ENCODE assay signal across 8 cellular contexts in the genomic region with DNA sequence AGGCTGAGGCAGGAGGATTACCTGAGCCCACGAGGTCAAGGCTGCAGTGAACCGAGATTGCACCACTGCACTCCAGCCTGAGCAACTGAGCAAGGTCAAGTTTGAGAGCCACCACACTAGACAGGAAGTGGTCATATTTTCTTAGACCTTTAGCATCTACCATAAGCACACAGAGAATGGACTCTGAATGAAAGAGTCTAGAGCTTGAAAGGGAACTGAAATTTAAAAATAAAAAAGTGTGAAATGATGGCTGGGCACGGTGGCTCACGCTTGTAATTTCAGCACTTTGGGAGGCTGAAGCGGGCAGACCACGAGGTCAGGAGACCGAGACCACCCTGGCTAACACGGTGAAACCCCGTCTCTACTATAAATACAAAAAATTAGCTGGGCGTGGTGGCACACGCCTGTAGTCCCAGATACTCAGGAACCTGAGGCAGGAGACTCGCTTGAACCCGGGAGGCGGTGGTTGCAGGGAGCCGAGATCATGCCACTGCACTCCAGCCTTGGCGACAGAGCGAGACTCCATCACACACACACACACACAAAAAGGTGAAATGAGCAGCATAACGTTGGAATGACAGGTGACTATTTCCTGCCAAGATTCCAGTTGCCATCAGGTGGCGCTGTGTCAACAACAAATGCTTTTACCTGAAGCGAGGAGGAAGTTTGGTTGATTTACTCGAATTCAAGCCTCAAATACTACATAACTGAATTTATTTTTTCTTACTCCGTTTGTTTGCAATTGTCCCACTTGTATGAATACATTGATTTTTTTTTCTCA. TPM values are rescaled to one million over a fixed set of nuclear protein-coding genes. Genes with fewer than 3 reads are reported as not detected.
DNase-seq lines count a peak whose midpoint lies in the region; ATAC-seq, FAIRE-seq and TF ChIP-seq lines count a peak whose summit lies in the region.

No MANE protein-coding gene starts in this region.

- H3K9ac ChIP-seq in endothelial cell of umbilical vein (replicated peaks; ENCODE audit: extremely low read depth, insufficient read depth, low read length): no peak overlapping the region

- DNase-seq in NCI-H774 (lab: John Stamatoyannopoulos, UW) (peak; percentile 79), endothelial cell of umbilical vein (ENCODE audit: low read depth, low spot score) (peak; percentile 76), mucosa of gallbladder (ENCODE audit: low spot score) (peak; percentile 82)
- DNase-seq in activated CD8-positive, alpha-beta memory T cell treated with anti-CD3 and anti-CD28 coated beads, Interleukin-2, amount 10 ng/mL, durations not matched to agents 7 days and 5 days: peak; percentile 88
- DNase-seq in stimulated activated CD8-positive, alpha-beta memory T cell treated with anti-CD3 and anti-CD28 coated beads, Interleukin-4, amount 100 ng/mL, for 24 hours (ENCODE audit: low read depth): peak; percentile 62

- POLR2A ChIA-PET in endothelial cell of umbilical vein (lab: Charles Lee): interaction anchor here (1.5 kb wide), 1 partner anchor 223 kb away, joined by 5 read pairs; the partner anchor contains the start of gene JAK2

- peak overlapping the region; percentile 3 for H3K27ac Mint-ChIP-seq in activated CD8-positive, alpha-beta memory T cell treated with anti-CD3 and anti-CD28 coated beads, Interleukin-2, amount 10 ng/mL, durations not matched to agents 7 days and 5 days

- dilution Hi-C loops in endothelial cell of umbilical vein (cut with MboI; ENCODE audit: extremely low pct_ligation_motif_present, low sequenced_read_pairs): no loop called here

- H3K9me1 ChIP-seq in endothelial cell of umbilical vein (replicated peaks; ENCODE audit: control insufficient read depth, extremely low read depth, insufficient read depth, low read length): no peaks in the 10 kb centered on the region

- H3K27me3 ChIP-seq in endothelial cell of umbilical vein (ENCODE audit: control insufficient read depth in 2 of 2, insufficient read depth in 2 of 2, low read length in 2 of 2): no peaks in the 10 kb centered on the region

- CTCF ChIA-PET in activated CD8-positive, alpha-beta memory T cell treated with anti-CD3 and anti-CD28 coated beads, Interleukin-2, amount 10 ng/mL, durations not matched to agents 7 days and 5 days (lab: Charles Lee): interaction anchor here (0.7 to 6.1 kb wide), 33 partner anchors 9 to 837 kb away, joined by 3 to 80 read pairs (median 4); partner anchors contain the start of genes AK3, JAK2 and RCL1
- CTCF ChIA-PET in endothelial cell of umbilical vein (lab: Charles Lee): interaction anchor here (0.7 to 10.1 kb wide), 45 partner anchors 9 to 1012 kb away, joined by 3 to 215 read pairs (median 5); partner anchors contain the start of genes INSL6, JAK2, RCL1 and RIC1

- no peak for TF ChIP-seq POLR2A in endothelial cell of umbilical vein (IDR thresholded peaks at IDR 0.05; ENCODE audit: low read depth, low read length)

- H3K27ac ChIP-seq in C4-2B: no peak overlapping the region
- H3K27ac ChIP-seq in endothelial cell of umbilical vein (ENCODE audit: insufficient read depth, low read depth, low read length): peak overlapping the region; percentile 39

- H3K4me2 ChIP-seq in endothelial cell of umbilical vein (ENCODE audit: insufficient read depth, low read length): peak overlapping the region; percentile 87

- no peaks in the 10 kb centered on the region for H3K36me3 Mint-ChIP-seq in activated CD8-positive, alpha-beta memory T cell treated with anti-CD3 and anti-CD28 coated beads, Interleukin-2, amount 10 ng/mL, durations not matched to agents 7 days and 5 days

- peak; percentile 91 for FAIRE-seq in endothelial cell of umbilical vein (lab: Jason Lieb, UNC)

- H3K4me3 Mint-ChIP-seq in activated CD8-positive, alpha-beta memory T cell treated with anti-CD3 and anti-CD28 coated beads, Interleukin-2, amount 10 ng/mL, durations not matched to agents 7 days and 5 days: peak overlapping the region; percentile 5

- TF ChIP-seq CTCF in C4-2B (conservative IDR thresholded peaks at IDR 0.05): peak; percentile 88
- TF ChIP-seq CTCF in endothelial cell of umbilical vein (IDR thresholded peaks at IDR 0.05; ENCODE audit: extremely low read depth in 1 of 2, insufficient read depth in 1 of 2, low read depth in 1 of 2, low read length in 2 of 2): peak; percentile 73 to 74

- H2AFZ ChIP-seq in endothelial cell of umbilical vein (ENCODE audit: low read depth, low read length): peak overlapping the region; percentile 54

- H3K9me3 Mint-ChIP-seq in activated CD8-positive, alpha-beta memory T cell treated with anti-CD3 and anti-CD28 coated beads, Interleukin-2, amount 10 ng/mL, durations not matched to agents 7 days and 5 days (ENCODE audit: low read depth): no peaks in the 10 kb centered on the region

- no peaks in the 10 kb centered on the region for H4K20me1 ChIP-seq in endothelial cell of umbilical vein (replicated peaks; ENCODE audit: control insufficient read depth, extremely low read depth, insufficient read depth, low read length)

- H3K27me3 Mint-ChIP-seq in activated CD8-positive, alpha-beta memory T cell treated with anti-CD3 and anti-CD28 coated beads, Interleukin-2, amount 10 ng/mL, durations not matched to agents 7 days and 5 days: peaks cover 13% of the 10 kb centered on the region

- peak overlapping the region in 1 of 3 experiments; percentile 34 for H3K4me3 ChIP-seq in endothelial cell of umbilical vein (replicated peaks in 1 of 3; ENCODE audit: insufficient read depth in 1 of 3, low read depth in 1 of 3, low read length in 3 of 3)

- H3K4me1 ChIP-seq in endothelial cell of umbilical vein (ENCODE audit: control insufficient read depth, extremely low read depth, insufficient read depth, low read length): peaks cover 13% of the 10 kb centered on the region

- no peaks in the 10 kb centered on the region for H3K9me3 ChIP-seq in endothelial cell of umbilical vein (replicated peaks; ENCODE audit: control insufficient read depth, insufficient read depth, low read length)

- ATAC-seq in GM19324 (IDR thresholded peaks at IDR 0.05; ENCODE audit: low FRiP score, unreplicated experiment) (peak; percentile 83), HG03442 (IDR thresholded peaks at IDR 0.05; ENCODE audit: unreplicated experiment) (peak; percentile 86)
- ATAC-seq in activated CD8-positive, alpha-beta memory T cell treated with anti-CD3 and anti-CD28 coated beads, Interleukin-2, amount 10 ng/mL, durations not matched to agents 7 days and 5 days: peak; percentile 81

- intact Hi-C loops in endothelial cell of umbilical vein (cut with micrococcal nuclease): loop anchor here (1.0 to 10.0 kb wide), 5 partner anchors 31 to 503 kb away; partner anchors contain the start of gene RCL1

- H3K36me3 ChIP-seq in endothelial cell of umbilical vein (ENCODE audit: control insufficient read depth in 2 of 2, extremely low read depth in 1 of 2, insufficient read depth in 2 of 2, low read length in 2 of 2): no peaks in the 10 kb centered on the region

- BruUV-seq in endothelial cell of umbilical vein (replicated peaks; lab: Mats Ljungman, UMichigan): no TSS peak

- H3K79me2 ChIP-seq in endothelial cell of umbilical vein (ENCODE audit: control insufficient read depth, insufficient read depth, low read length): no peaks in the 10 kb centered on the region

- peaks cover 19% of the 10 kb centered on the region for H3K4me1 Mint-ChIP-seq in activated CD8-positive, alpha-beta memory T cell treated with anti-CD3 and anti-CD28 coated beads, Interleukin-2, amount 10 ng/mL, durations not matched to agents 7 days and 5 days

TF ChIP-seq in endothelial cell of umbilical vein, 7 proteins besides CTCF, POLR2A, EP300 and RAD21:
- TF ChIP-seq FOS (IDR thresholded peaks at IDR 0.05; ENCODE audit: borderline replicate concordance, insufficient read depth, low read length) (peak; percentile 3), JUN (IDR thresholded peaks at IDR 0.05; ENCODE audit: borderline replicate concordance, insufficient read depth, insufficient read length, low read depth) (no peak)

RNA-seq across cellular contexts. Expression of gene AK3, which starts 21.3 kb away (rescaled TPM):
- 10 to 100 TPM; 35.6 to 35.8 TPM for total RNA-seq in activated CD8-positive, alpha-beta memory T cell treated with anti-CD3 and anti-CD28 coated beads, Interleukin-2, amount 10 ng/mL, durations not matched to agents 7 days and 5 days
- total RNA-seq in endothelial cell of umbilical vein: 38.1 and 42.3 TPM in 2 replicates
- polyA plus RNA-seq in endothelial cell of umbilical vein: 19.7 and 20.6 TPM in 2 replicates
- polyA plus RNA-seq in endothelial cell of umbilical vein (2011; cell fraction: cytosol; rRNA removed): 22.7 and 27.1 TPM in 2 replicates
- polyA plus RNA-seq in endothelial cell of umbilical vein (2011; cell fraction: nucleus; rRNA removed): 17.0 and 21.4 TPM in 2 replicates
- 24.7 and 26.1 TPM in 2 replicates for polyA plus RNA-seq in endothelial cell of umbilical vein (2012)
- 20.0 and 25.1 TPM in 2 replicates for polyA minus RNA-seq in endothelial cell of umbilical vein
- 21.2 TPM for polyA minus RNA-seq in endothelial cell of umbilical vein (2011; cell fraction: cytosol; rRNA and poly(A)+ RNA removed)
- 13.6 and 19.5 TPM in 2 replicates for polyA minus RNA-seq in endothelial cell of umbilical vein (2011; cell fraction: nucleus; rRNA and poly(A)+ RNA removed)
- 40.9 TPM for total RNA-seq in mucosa of gallbladder

RNA-seq across cellular contexts. Expression of gene RCL1, which starts 30.4 kb away (rescaled TPM):
- 10 to 100 TPM; 14.3 to 20.2 TPM for total RNA-seq in activated CD8-positive, alpha-beta memory T cell treated with anti-CD3 and anti-CD28 coated beads, Interleukin-2, amount 10 ng/mL, durations not matched to agents 7 days and 5 days
- 12.1 and 13.2 TPM in 2 replicates for total RNA-seq in endothelial cell of umbilical vein
- 9.0 and 12.9 TPM in 2 replicates for polyA plus RNA-seq in endothelial cell of umbilical vein
- 13.3 and 15.1 TPM in 2 replicates for polyA plus RNA-seq in endothelial cell of umbilical vein (2011; cell fraction: cytosol; rRNA removed)
- polyA plus RNA-seq in endothelial cell of umbilical vein (2011; cell fraction: nucleus; rRNA removed): 12.4 and 16.0 TPM in 2 replicates
- 12.5 and 19.1 TPM in 2 replicates for polyA plus RNA-seq in endothelial cell of umbilical vein (2012)
- 12.8 and 15.1 TPM in 2 replicates for polyA minus RNA-seq in endothelial cell of umbilical vein
- 11.8 TPM for polyA minus RNA-seq in endothelial cell of umbilical vein (2011; cell fraction: cytosol; rRNA and poly(A)+ RNA removed)
- 17.2 and 19.3 TPM in 2 replicates for polyA minus RNA-seq in endothelial cell of umbilical vein (2011; cell fraction: nucleus; rRNA and poly(A)+ RNA removed)
- total RNA-seq in mucosa of gallbladder: 9.5 TPM
